8 cellular contexts compared by ENCODE assay signal in genomic region chr2:218401834-218402370, GRCh38. TPM values are rescaled to one million over a fixed set of nuclear protein-coding genes. Genes with fewer than 3 reads are reported as not detected.
DNase-seq lines count a peak whose midpoint lies in the region; ATAC-seq, FAIRE-seq and TF ChIP-seq lines count a peak whose summit lies in the region.
"Had no signal": no experiment of that assay in that cellular context is flagged by ENCODE, and none has a peak within 500 bp of the region (broad histone marks: within the 10 kb centered on the region; RNA-seq: fewer than 3 reads in every experiment).

No MANE protein-coding gene starts in this region.

- H3K27ac Mint-ChIP-seq in HFFc6 (peak overlapping the region; percentile 31; the same call in 1 of the 2 replicates), glutamatergic neuron (ENCODE audit: unreplicated experiment) (no peak overlapping the region)
- no peak overlapping the region for H3K27ac Mint-ChIP-seq in activated T-helper 17 cell treated with anti-CD3 and anti-CD28 coated beads, Interleukin-2, amount 50 U/mL, for 72 hours

- H3K9ac ChIP-seq in kidney (ENCODE audit: low read length in 2 of 2) = peak overlapping the region in 1 of 2 donors; percentile 78
- peak overlapping the region in 3 of 5 donors; percentile 35 to 71 (median 43) for H3K9ac ChIP-seq in subcutaneous abdominal adipose tissue (ENCODE audit: low read length in 5 of 5)

- H3K27ac ChIP-seq in kidney (ENCODE audit: low read depth in 2 of 2, low read length in 2 of 2) (peak overlapping the region in 1 of 2 donors; percentile 32), subcutaneous abdominal adipose tissue (ENCODE audit: low read depth, low read length) (peak overlapping the region; percentile 37)

- peaks cover 50% of the 10 kb centered on the region for H3K4me1 Mint-ChIP-seq in HFFc6 (ENCODE audit: low read depth)
- H3K4me1 Mint-ChIP-seq in activated T-helper 17 cell treated with anti-CD3 and anti-CD28 coated beads, Interleukin-2, amount 50 U/mL, for 72 hours = peaks cover 11% of the 10 kb centered on the region
- peaks cover 17% of the 10 kb centered on the region for H3K4me1 Mint-ChIP-seq in glutamatergic neuron (ENCODE audit: low read depth, unreplicated experiment)

- peaks cover 0 to 13% of the 10 kb centered on the region in 2 donors for H3K36me3 ChIP-seq in kidney (ENCODE audit: control insufficient read depth in 1 of 2, insufficient read depth in 2 of 2, low read length in 2 of 2)
- peaks cover 0 to 42% (median 30%) of the 10 kb centered on the region in 5 donors for H3K36me3 ChIP-seq in subcutaneous abdominal adipose tissue (ENCODE audit: control insufficient read depth in 5 of 5, insufficient read depth in 5 of 5, low read length in 5 of 5)

- FAIRE-seq in kidney (lab: Jason Lieb, UNC) = no peak

- H3K27me3 Mint-ChIP-seq in HFFc6 (ENCODE audit: insufficient read depth) (no peaks in the 10 kb centered on the region; the same call in 1 of the 2 replicates), glutamatergic neuron (ENCODE audit: unreplicated experiment) (peaks cover 17% of the 10 kb centered on the region)
- H3K27me3 Mint-ChIP-seq in activated T-helper 17 cell treated with anti-CD3 and anti-CD28 coated beads, Interleukin-2, amount 50 U/mL, for 72 hours = no peaks in the 10 kb centered on the region

- no peak for ATAC-seq in activated T-helper 17 cell treated with anti-CD3 and anti-CD28 coated beads, Interleukin-2, amount 50 U/mL, for 72 hours (replicated peaks)

- H3K36me3 Mint-ChIP-seq in HFFc6 (ENCODE audit: low read depth) (peaks cover 4% of the 10 kb centered on the region; the same call in 1 of the 2 replicates), glutamatergic neuron (ENCODE audit: unreplicated experiment) (no peaks in the 10 kb centered on the region)
- peaks cover 83% of the 10 kb centered on the region for H3K36me3 Mint-ChIP-seq in activated T-helper 17 cell treated with anti-CD3 and anti-CD28 coated beads, Interleukin-2, amount 50 U/mL, for 72 hours (ENCODE audit: low read depth)

- H3K4me1 ChIP-seq in kidney (ENCODE audit: control insufficient read depth in 1 of 2, insufficient read depth in 1 of 2, low read depth in 1 of 2, low read length in 2 of 2) = peaks cover 22 to 39% of the 10 kb centered on the region in 2 donors
- H3K4me1 ChIP-seq in subcutaneous abdominal adipose tissue (ENCODE audit: control insufficient read depth in 5 of 5, insufficient read depth in 5 of 5, low read length in 5 of 5) = peaks cover 10 to 75% (median 66%) of the 10 kb centered on the region in 5 donors

- H3K4me3 ChIP-seq in kidney (ENCODE audit: low read length in 2 of 2) (peak overlapping the region in 1 of 2 donors; percentile 76), subcutaneous abdominal adipose tissue (ENCODE audit: low read depth in 1 of 5, low read length in 5 of 5) (peak overlapping the region in 2 of 5 donors; percentile 77 to 80)

- intact Hi-C loops in kidney (cut with DNase I) = no loop called here

- TF ChIP-seq CTCF in HFFc6 (IDR thresholded peaks at IDR 0.05) = no peak
- no peak for TF ChIP-seq CTCF in kidney (IDR thresholded peaks at IDR 0.05; ENCODE audit: borderline replicate concordance, extremely low read depth, insufficient read depth)
- no peak for TF ChIP-seq CTCF in glutamatergic neuron (IDR thresholded peaks at IDR 0.05; ENCODE audit: partially characterized antibody, unreplicated experiment)

- H3K9me3 ChIP-seq in kidney (ENCODE audit: control insufficient read depth in 1 of 2, low read length in 2 of 2) (no peaks in the 10 kb centered on the region), subcutaneous abdominal adipose tissue (ENCODE audit: control insufficient read depth in 5 of 5, low read length in 5 of 5) (no peaks in the 10 kb centered on the region)

- no peaks in the 10 kb centered on the region for H3K27me3 ChIP-seq in subcutaneous abdominal adipose tissue (ENCODE audit: control insufficient read depth in 5 of 5, insufficient read depth in 4 of 5, low read length in 5 of 5)

- DNase-seq in HFFc6 = no peak
- peak; percentile 81 for DNase-seq in kidney
- no peak for DNase-seq in NCI-H1694 treated with DMSO at 0.1 percent for 48 hours (lab: John Stamatoyannopoulos, UW)
- DNase-seq in glutamatergic neuron = no peak
- DNase-seq in DMS79 treated with DMSO at 0.1 percent for 48 hours (lab: John Stamatoyannopoulos, UW) = no peak
- DNase-seq: NCI-H524 had no signal

- H3K4me3 Mint-ChIP-seq in HFFc6 (peak overlapping the region; percentile 98), glutamatergic neuron (ENCODE audit: unreplicated experiment) (no peak overlapping the region)
- peak overlapping the region; percentile 94 for H3K4me3 Mint-ChIP-seq in activated T-helper 17 cell treated with anti-CD3 and anti-CD28 coated beads, Interleukin-2, amount 50 U/mL, for 72 hours

- H3K9me3 Mint-ChIP-seq in HFFc6 (no peaks in the 10 kb centered on the region), glutamatergic neuron (ENCODE audit: unreplicated experiment) (peaks cover 11% of the 10 kb centered on the region)
- no peaks in the 10 kb centered on the region for H3K9me3 Mint-ChIP-seq in activated T-helper 17 cell treated with anti-CD3 and anti-CD28 coated beads, Interleukin-2, amount 50 U/mL, for 72 hours

RNA-seq across cellular contexts. Expression of gene CTDSP1, which starts 2.2 kb away (rescaled TPM):
- 10 to 100 TPM; 72.0 to 82.0 (median 75.5) TPM for total RNA-seq in HFFc6 (2021; fragmentation: NEBNext Ultra II Directional; extraction: Animal tissue kit (Norgen Biotek cat#: 25700))
- total RNA-seq in activated T-helper 17 cell treated with anti-CD3 and anti-CD28 coated beads, Interleukin-2, amount 50 U/mL, for 72 hours = 100 to 1,000 TPM; 126 to 197 TPM
- total RNA-seq in kidney (196 TPM), glutamatergic neuron (ENCODE audit: unreplicated experiment) (9.7 TPM)
- 118 TPM for polyA plus RNA-seq in kidney (ENCODE audit: insufficient read depth, low read depth, low replicate concordance)

RNA-seq across cellular contexts. Expression of gene VIL1, which starts 17.0 kb away (rescaled TPM):
- total RNA-seq in HFFc6 (2021; fragmentation: NEBNext Ultra II Directional; extraction: Animal tissue kit (Norgen Biotek cat#: 25700)) = not detected
- under 1 TPM in 1 of 2 donors, not detected in 1; 0.34 TPM for total RNA-seq in activated T-helper 17 cell treated with anti-CD3 and anti-CD28 coated beads, Interleukin-2, amount 50 U/mL, for 72 hours
- total RNA-seq in kidney (9.0 TPM), glutamatergic neuron (ENCODE audit: unreplicated experiment) (not detected)
- 10.5 TPM for polyA plus RNA-seq in kidney (ENCODE audit: insufficient read depth, low read depth, low replicate concordance)

RNA-seq across cellular contexts. Expression of gene SLC11A1, which starts 19.8 kb away (rescaled TPM):
- under 1 TPM; 0.05 to 0.16 (median 0.11) TPM for total RNA-seq in HFFc6 (2021; fragmentation: NEBNext Ultra II Directional; extraction: Animal tissue kit (Norgen Biotek cat#: 25700))
- under 1 TPM; 0.09 to 0.19 TPM for total RNA-seq in activated T-helper 17 cell treated with anti-CD3 and anti-CD28 coated beads, Interleukin-2, amount 50 U/mL, for 72 hours
- total RNA-seq in kidney (37.6 TPM), glutamatergic neuron (ENCODE audit: unreplicated experiment) (not detected)
- 1.2 TPM for polyA plus RNA-seq in kidney (ENCODE audit: insufficient read depth, low read depth, low replicate concordance)

RNA-seq across cellular contexts. Expression of gene CATIP, which starts 45.2 kb away (rescaled TPM):
- not detected for total RNA-seq in HFFc6 (2021; fragmentation: NEBNext Ultra II Directional; extraction: Animal tissue kit (Norgen Biotek cat#: 25700))
- total RNA-seq in activated T-helper 17 cell treated with anti-CD3 and anti-CD28 coated beads, Interleukin-2, amount 50 U/mL, for 72 hours = not detected
- total RNA-seq in kidney (6.2 TPM), glutamatergic neuron (ENCODE audit: unreplicated experiment) (not detected)
- polyA plus RNA-seq in kidney (ENCODE audit: insufficient read depth, low read depth, low replicate concordance) = 7.6 TPM

Comparison
In these comparisons a context has a peak if more than half of its experiments do, and no peak if none do; other contexts are left out.
1. RNA of gene SLC11A1, which starts 19.8 kb away (total RNA-seq): 37.6 TPM in kidney (single experiment); 0.09 to 0.19 TPM in activated T-helper 17 cell treated with anti-CD3 and anti-CD28 coated beads, Interleukin-2, amount 50 U/mL, for 72 hours, 0.05 to 0.16 TPM in HFFc6 and not detected in glutamatergic neuron (single experiment); every median in the first group is over 10 times any median in the second.